1 cellular context compared by ENCODE assay signal in the genomic region with DNA sequence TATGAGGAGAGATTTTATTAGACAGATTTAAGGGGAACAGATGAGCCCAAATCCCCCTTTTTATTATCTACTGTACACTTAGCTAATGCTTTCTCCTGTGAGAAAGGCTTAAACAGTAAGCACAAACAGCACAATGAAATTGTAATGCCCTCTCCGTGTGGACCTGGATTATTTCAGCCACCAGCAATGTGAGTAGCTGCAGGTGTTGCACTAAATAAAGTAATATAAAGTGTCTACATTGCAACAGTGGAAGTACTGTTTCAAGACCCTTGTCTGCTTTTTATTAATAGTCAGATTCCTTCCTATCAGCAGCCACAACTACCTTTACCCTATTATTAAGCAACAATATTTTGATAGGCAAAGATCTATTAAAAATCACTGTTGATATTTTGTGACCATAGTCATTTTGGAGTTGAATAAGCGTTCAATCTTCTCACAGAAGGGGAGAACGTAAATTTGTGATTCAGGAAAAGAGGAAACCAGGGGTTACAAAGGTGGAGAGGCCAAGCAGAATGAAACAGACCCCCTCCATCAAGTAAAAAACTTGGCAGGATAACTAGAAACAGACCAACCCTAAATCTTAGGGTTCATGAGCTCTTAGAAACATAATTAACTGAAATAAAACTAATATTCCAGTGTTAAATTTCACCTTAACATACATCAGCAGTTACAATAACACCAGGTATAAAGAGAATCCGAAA.
TF ChIP-seq lines count a peak whose summit lies in the region.

No MANE protein-coding gene starts in this region.

TF ChIP-seq in IMR-90, 13 proteins besides CTCF, POLR2A, EP300 and RAD21:
- TF ChIP-seq SMC3 (IDR thresholded peaks at IDR 0.05; ENCODE audit: low read depth, low read length) (no peak), MAFK (IDR thresholded peaks at IDR 0.05; ENCODE audit: low read depth, low read length) (no peak), RCOR1 (IDR thresholded peaks at IDR 0.05; ENCODE audit: insufficient replicate concordance, low read length) (no peak), RFX5 (IDR thresholded peaks at IDR 0.05; ENCODE audit: low read depth, low read length) (no peak), NFE2L2 (IDR thresholded peaks at IDR 0.05; ENCODE audit: low read depth, low read length) (no peak), CEBPB (IDR thresholded peaks at IDR 0.05; ENCODE audit: low read depth, low read length) (no peak)
- TF ChIP-seq, protein P1, sequence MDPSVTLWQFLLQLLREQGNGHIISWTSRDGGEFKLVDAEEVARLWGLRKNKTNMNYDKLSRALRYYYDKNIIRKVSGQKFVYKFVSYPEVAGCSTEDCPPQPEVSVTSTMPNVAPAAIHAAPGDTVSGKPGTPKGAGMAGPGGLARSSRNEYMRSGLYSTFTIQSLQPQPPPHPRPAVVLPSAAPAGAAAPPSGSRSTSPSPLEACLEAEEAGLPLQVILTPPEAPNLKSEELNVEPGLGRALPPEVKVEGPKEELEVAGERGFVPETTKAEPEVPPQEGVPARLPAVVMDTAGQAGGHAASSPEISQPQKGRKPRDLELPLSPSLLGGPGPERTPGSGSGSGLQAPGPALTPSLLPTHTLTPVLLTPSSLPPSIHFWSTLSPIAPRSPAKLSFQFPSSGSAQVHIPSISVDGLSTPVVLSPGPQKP (IDR thresholded peaks at IDR 0.05; ENCODE audit: borderline replicate concordance, low read depth, low read length): no peak
